In genomic region chr18:12946549-12947354, GRCh38 we compare ENCODE assay signal across 8 cellular contexts. TPM values are rescaled to one million over a fixed set of nuclear protein-coding genes. Genes with fewer than 3 reads are reported as not detected.
DNase-seq lines count a peak whose midpoint lies in the region; ATAC-seq and TF ChIP-seq lines count a peak whose summit lies in the region.

No MANE protein-coding gene starts in this region.

- BruUV-seq in Panc1 (replicated peaks; lab: Mats Ljungman, UMichigan): TSS peak; percentile 97

- peak overlapping the region; percentile 74 to 87 for H3K4me3 ChIP-seq in Panc1 (ENCODE audit: low read depth in 2 of 2, low read length in 2 of 2)

- peaks cover 34% of the 10 kb centered on the region for H3K4me1 Mint-ChIP-seq in activated CD4-positive, alpha-beta T cell treated with anti-CD3 and anti-CD28 coated beads for 36 hours
- H3K4me1 Mint-ChIP-seq in chondrocyte (ENCODE audit: low read depth): peaks cover 51% of the 10 kb centered on the region
- H3K4me1 Mint-ChIP-seq in stimulated activated memory B cell treated with anti-CD40 and anti-IgM and Interleukin-4, amounts not matched to agents 10 μg/mL and 1 μg/mL and 100 μg/mL, for 72 hours: peaks cover 34% of the 10 kb centered on the region

- TF ChIP-seq CTCF in Panc1 (IDR thresholded peaks at IDR 0.05): no peak
- peak; percentile 47 for TF ChIP-seq CTCF in chondrocyte (IDR thresholded peaks at IDR 0.05)

- H3K9me3 Mint-ChIP-seq in activated CD4-positive, alpha-beta T cell treated with anti-CD3 and anti-CD28 coated beads for 36 hours (ENCODE audit: low read depth): peaks cover 2% of the 10 kb centered on the region
- no peaks in the 10 kb centered on the region for H3K9me3 Mint-ChIP-seq in chondrocyte (ENCODE audit: low read depth)
- no peaks in the 10 kb centered on the region for H3K9me3 Mint-ChIP-seq in stimulated activated memory B cell treated with anti-CD40 and anti-IgM and Interleukin-4, amounts not matched to agents 10 μg/mL and 1 μg/mL and 100 μg/mL, for 72 hours

- peak overlapping the region; percentile 89 for H3K4me3 Mint-ChIP-seq in activated CD4-positive, alpha-beta T cell treated with anti-CD3 and anti-CD28 coated beads for 36 hours
- peak overlapping the region; percentile 96 for H3K4me3 Mint-ChIP-seq in chondrocyte (ENCODE audit: unreplicated experiment)
- H3K4me3 Mint-ChIP-seq in stimulated activated memory B cell treated with anti-CD40 and anti-IgM and Interleukin-4, amounts not matched to agents 10 μg/mL and 1 μg/mL and 100 μg/mL, for 72 hours: peak overlapping the region; percentile 91

- H3K9me3 ChIP-seq in Panc1 (ENCODE audit: control insufficient read depth, insufficient read depth, low read depth, low read length): no peaks in the 10 kb centered on the region

- H3K27me3 Mint-ChIP-seq in activated CD4-positive, alpha-beta T cell treated with anti-CD3 and anti-CD28 coated beads for 36 hours: no peaks in the 10 kb centered on the region
- no peaks in the 10 kb centered on the region for H3K27me3 Mint-ChIP-seq in chondrocyte (ENCODE audit: low read depth)
- no peaks in the 10 kb centered on the region for H3K27me3 Mint-ChIP-seq in stimulated activated memory B cell treated with anti-CD40 and anti-IgM and Interleukin-4, amounts not matched to agents 10 μg/mL and 1 μg/mL and 100 μg/mL, for 72 hours

- no peaks in the 10 kb centered on the region for H3K27me3 ChIP-seq in Panc1 (ENCODE audit: control insufficient read depth, insufficient read depth, low read length)

- POLR2A ChIA-PET in activated CD4-positive, alpha-beta T cell treated with anti-CD3 and anti-CD28 coated beads for 36 hours (lab: Charles Lee): interaction anchor here (0.6 to 1.1 kb wide), 4 partner anchors 44 to 794 kb away, joined by 3 to 4 read pairs (median 3); partner anchors contain the start of gene CEP192
- POLR2A ChIA-PET in Panc1 (lab: Charles Lee): interaction anchor here (0.6 kb wide), 1 partner anchor 44 kb away, joined by 4 read pairs; no protein-coding TSS in a partner anchor

- H3K27ac Mint-ChIP-seq in activated CD4-positive, alpha-beta T cell treated with anti-CD3 and anti-CD28 coated beads for 36 hours: peak overlapping the region; percentile 97
- H3K27ac Mint-ChIP-seq in chondrocyte (ENCODE audit: unreplicated experiment): peak overlapping the region; percentile 100
- peak overlapping the region; percentile 87 for H3K27ac Mint-ChIP-seq in stimulated activated memory B cell treated with anti-CD40 and anti-IgM and Interleukin-4, amounts not matched to agents 10 μg/mL and 1 μg/mL and 100 μg/mL, for 72 hours

- DNase-seq in activated CD4-positive, alpha-beta T cell treated with anti-CD3 and anti-CD28 coated beads for 36 hours: no peak
- no peak for DNase-seq in activated CD4-positive, alpha-beta T cell treated with anti-CD3 and anti-CD28 coated beads, Interleukin-2, amount 50 U/mL, for 48 hours
- no peak for DNase-seq in Panc1 (ENCODE audit: low read depth, low spot score)
- DNase-seq in chondrocyte (ENCODE audit: low spot score): no peak
- DNase-seq in kidney glomerular epithelial cell (lab: John Stamatoyannopoulos, UW): peak; percentile 73
- no peak for DNase-seq in NCI-H187 treated with DMSO at 0.1 percent for 48 hours (lab: John Stamatoyannopoulos, UW)

- peaks cover under 1% of the 10 kb centered on the region for H3K36me3 ChIP-seq in Panc1 (ENCODE audit: control insufficient read depth, insufficient read depth, low read length)

- H3K27ac ChIP-seq in Panc1 (ENCODE audit: low read length): peak overlapping the region; percentile 93

- no peak for ATAC-seq in activated CD4-positive, alpha-beta T cell treated with anti-CD3 and anti-CD28 coated beads for 36 hours
- ATAC-seq in HG03460 (IDR thresholded peaks at IDR 0.05; ENCODE audit: unreplicated experiment) (peak; percentile 6), Panc1 (no peak)
- no peak for ATAC-seq in stimulated activated memory B cell treated with anti-CD40 and anti-IgM and Interleukin-4, amounts not matched to agents 10 μg/mL and 1 μg/mL and 100 μg/mL, for 72 hours

- intact Hi-C loops in activated CD4-positive, alpha-beta T cell treated with anti-CD3 and anti-CD28 coated beads for 36 hours (cut with DNase I, micrococcal nuclease): loop anchor here (1.0 to 2.0 kb wide), 8 partner anchors 45 to 1096 kb away; partner anchors contain the start of genes AFG3L2 (in 2 of the 2), CEP76 (in 2 of the 2), CEP192 (in 1 of the 2) and CHMP1B (in 1 of the 2)
- intact Hi-C loops in Panc1 (cut with micrococcal nuclease; ENCODE audit: unreplicated experiment): no loop called here

- in situ Hi-C loops in Panc1 (cut with HindIII; ENCODE audit: low pct_unique_long_range_greater_than_20kb, low sequenced_read_pairs): no loop called here

- H3K4me1 ChIP-seq in Panc1 (ENCODE audit: control insufficient read depth, insufficient read depth, low read length): peaks cover 27% of the 10 kb centered on the region

- CTCF ChIA-PET in activated CD4-positive, alpha-beta T cell treated with anti-CD3 and anti-CD28 coated beads for 36 hours (lab: Charles Lee): no interaction called here
- CTCF ChIA-PET in Panc1 (lab: Charles Lee): no interaction called here

- peaks cover 26% of the 10 kb centered on the region for H3K36me3 Mint-ChIP-seq in activated CD4-positive, alpha-beta T cell treated with anti-CD3 and anti-CD28 coated beads for 36 hours (ENCODE audit: low read depth)
- H3K36me3 Mint-ChIP-seq in chondrocyte (ENCODE audit: low read depth): no peaks in the 10 kb centered on the region
- H3K36me3 Mint-ChIP-seq in stimulated activated memory B cell treated with anti-CD40 and anti-IgM and Interleukin-4, amounts not matched to agents 10 μg/mL and 1 μg/mL and 100 μg/mL, for 72 hours: peaks cover 9% of the 10 kb centered on the region

RNA-seq across cellular contexts. Expression of gene SEH1L, which starts 1.1 kb away (rescaled TPM):
- 100 to 1,000 TPM; 100 to 107 TPM for total RNA-seq in activated CD4-positive, alpha-beta T cell treated with anti-CD3 and anti-CD28 coated beads for 36 hours
- total RNA-seq in Panc1 (2021; ENCODE audit: unreplicated experiment): 86.5 TPM
- polyA plus RNA-seq in Panc1 (2012; ENCODE audit: insufficient read length): 42.7 TPM
- total RNA-seq in chondrocyte: 34.1 to 37.5 TPM (median 36.3 TPM) in 3 replicates

RNA-seq across cellular contexts. Expression of gene CEP192, which starts 44.4 kb away (rescaled TPM):
- total RNA-seq in activated CD4-positive, alpha-beta T cell treated with anti-CD3 and anti-CD28 coated beads for 36 hours: 10 to 100 TPM; 36.0 to 39.3 TPM
- total RNA-seq in Panc1 (2021; ENCODE audit: unreplicated experiment) (27.2 TPM), chondrocyte (14.7 to 22.9 TPM (median 16.8 TPM) in 3 replicates)
- polyA plus RNA-seq in Panc1 (2012; ENCODE audit: insufficient read length): 11.5 TPM
